Comparison of ENCODE assay signal across 20 cellular contexts in the genomic region with DNA sequence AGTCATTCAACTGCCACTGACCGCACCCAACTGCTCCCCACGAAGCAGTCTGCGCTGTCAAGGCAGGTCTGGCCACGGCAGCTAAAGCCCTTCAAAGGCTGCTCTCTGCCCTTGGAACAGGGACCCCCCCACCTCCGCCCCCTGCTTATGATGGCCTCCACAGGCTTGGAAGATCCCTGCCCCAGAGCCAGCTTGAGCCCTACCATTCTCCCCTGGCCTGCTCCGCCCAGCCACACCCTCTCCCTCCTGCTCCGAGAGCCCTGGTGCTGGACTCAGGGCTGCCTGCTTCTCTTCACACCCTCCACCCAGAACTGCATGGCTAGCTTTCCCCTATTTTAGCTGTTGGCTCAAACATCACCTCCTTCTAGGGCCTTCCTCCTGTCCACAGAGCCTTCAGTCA. TPM values are rescaled to one million over a fixed set of nuclear protein-coding genes. Genes with fewer than 3 reads are reported as not detected.
"Had no signal": no experiment of that assay in that cellular context is flagged by ENCODE, and none has a peak within 500 bp of the region (broad histone marks: within the 10 kb centered on the region; RNA-seq: fewer than 3 reads in every experiment).

No MANE protein-coding gene starts in this region.

- H3K9me3 ChIP-seq: gastroesophageal sphincter, heart right ventricle, neutrophil, suprapubic skin, transverse colon, uterus had no signal

- H3K4me3 Mint-ChIP-seq: activated naive CD8-positive, alpha-beta T cell treated with anti-CD3 and anti-CD28 coated beads, Interleukin-2, amount 10 ng/mL, durations not matched to agents 7 days and 5 days; naive thymus-derived CD8-positive, alpha-beta T cell had no signal

- H3K4me1 ChIP-seq: gastroesophageal sphincter, parathyroid adenoma, transverse colon, uterus had no signal

- DNase-seq: activated CD4-positive, alpha-beta T cell treated with anti-CD3 and anti-CD28 coated beads, Interleukin-2, amount 50 U/mL, for 4 hours; activated naive CD4-positive, alpha-beta T cell; activated naive CD8-positive, alpha-beta T cell treated with anti-CD3 and anti-CD28 coated beads, Interleukin-2, amount 10 ng/mL, durations not matched to agents 7 days and 5 days; amygdala; erythroblast; heart right ventricle; kidney glomerular epithelial cell; left ventricle myocardium superior; naive thymus-derived CD8-positive, alpha-beta T cell; stimulated activated CD8-positive, alpha-beta memory T cell treated with anti-CD3 and anti-CD28 coated beads, Interleukin-4, amount 100 ng/mL, for 48 hours; stimulated activated naive CD4-positive, alpha-beta T cell treated with Interleukin-2 at 50 U/mL for 16 hours; uterus had no signal

- H3K27me3 Mint-ChIP-seq: activated naive CD8-positive, alpha-beta T cell treated with anti-CD3 and anti-CD28 coated beads, Interleukin-2, amount 10 ng/mL, durations not matched to agents 7 days and 5 days; naive thymus-derived CD8-positive, alpha-beta T cell had no signal

- H3K9ac ChIP-seq: parathyroid adenoma had no signal

- H3K4me3 ChIP-seq: cardiac muscle cell, gastroesophageal sphincter, heart right ventricle, suprapubic skin, transverse colon, uterus had no signal

- ATAC-seq: gastroesophageal sphincter; heart right ventricle; left ventricle myocardium superior; naive thymus-derived CD8-positive, alpha-beta T cell had no signal

- H2AFZ ChIP-seq: parathyroid adenoma had no signal

- H3K9me3 Mint-ChIP-seq: activated naive CD8-positive, alpha-beta T cell treated with anti-CD3 and anti-CD28 coated beads, Interleukin-2, amount 10 ng/mL, durations not matched to agents 7 days and 5 days; naive thymus-derived CD8-positive, alpha-beta T cell had no signal

- H3K79me2 ChIP-seq: parathyroid adenoma had no signal

- H3K27me3 ChIP-seq: cardiac muscle cell, gastroesophageal sphincter, heart right ventricle, neutrophil, suprapubic skin, transverse colon, uterus had no signal

- H3K27ac ChIP-seq: cardiac muscle cell, gastroesophageal sphincter, heart right ventricle, parathyroid adenoma, suprapubic skin, transverse colon, uterus had no signal

- H3K36me3 ChIP-seq: cardiac muscle cell, uterus had no signal

- H3K27ac Mint-ChIP-seq: activated naive CD8-positive, alpha-beta T cell treated with anti-CD3 and anti-CD28 coated beads, Interleukin-2, amount 10 ng/mL, durations not matched to agents 7 days and 5 days had no signal

RNA-seq across cellular contexts. Expression of a gene that starts 28.0 kb away (rescaled TPM):
- total RNA-seq: cardiac muscle cell; dermis microvascular lymphatic vessel endothelial cell; heart right ventricle; left ventricle myocardium superior; T-helper 2 cell treated with Interferon-gamma antibody and Interleukin-4, amounts not matched to agents 100 ng/mL and 5 ng/mL, for 36 hours; transverse colon had no signal
